11 cellular contexts compared by ENCODE assay signal in the genomic region with DNA sequence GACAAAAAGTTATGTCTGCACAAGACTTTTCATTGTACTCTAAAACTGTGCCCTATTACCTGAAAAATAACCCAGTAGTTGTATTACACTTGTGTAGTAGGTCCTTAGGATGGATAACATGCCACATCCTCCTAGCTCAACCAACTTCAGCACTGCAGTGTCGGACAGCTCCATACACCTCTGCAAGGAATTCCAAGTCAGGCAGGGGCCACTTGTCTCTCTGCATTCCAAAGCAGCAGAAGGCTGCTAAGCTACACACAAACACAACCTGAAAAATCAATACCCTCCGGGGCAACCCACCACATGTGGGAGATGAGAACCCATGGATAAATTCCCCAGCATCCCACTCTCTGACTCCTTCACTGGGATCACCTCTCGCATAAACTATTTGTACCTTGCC. TPM values are rescaled to one million over a fixed set of nuclear protein-coding genes. Genes with fewer than 3 reads are reported as not detected.
DNase-seq lines count a peak whose midpoint lies in the region; ATAC-seq and TF ChIP-seq lines count a peak whose summit lies in the region.
"Had no signal": no experiment of that assay in that cellular context is flagged by ENCODE, and none has a peak within 500 bp of the region (broad histone marks: within the 10 kb centered on the region; RNA-seq: fewer than 3 reads in every experiment).

No MANE protein-coding gene starts in this region.

- H3K4me3 ChIP-seq in GM23338 (no peak overlapping the region), adrenal gland (no peak overlapping the region)
- H3K4me3 ChIP-seq: spleen, suprapubic skin had no signal

- no peak overlapping the region for H3K4me2 ChIP-seq in GM23338

- TF ChIP-seq CTCF in GM23338 (conservative IDR thresholded peaks at IDR 0.05; ENCODE audit: low read depth in 2 of 2) (no peak), adrenal gland (IDR thresholded peaks at IDR 0.05) (no peak)

- H3K9me3 Mint-ChIP-seq in GM23338: peaks cover 22% of the 10 kb centered on the region
- H3K9me3 Mint-ChIP-seq in activated naive CD4-positive, alpha-beta T cell treated with anti-CD3 and anti-CD28 coated beads, Interleukin-2, amount 50 U/mL, for 72 hours: peaks cover 9 to 17% of the 10 kb centered on the region in 2 donors

- intact Hi-C loops in adrenal gland (cut with DNase I): no loop called here

- ATAC-seq in GM23338: peak; percentile 91
- peak; percentile 55 for ATAC-seq in left lobe of liver
- no peak for ATAC-seq in activated naive CD4-positive, alpha-beta T cell treated with anti-CD3 and anti-CD28 coated beads, Interleukin-2, amount 50 U/mL, for 72 hours
- ATAC-seq: left colon had no signal

- no peak overlapping the region for H3K4me3 Mint-ChIP-seq in GM23338

- 47 to 50% (median 49%) methylated on average over 3 of the region's 3 CpGs for WGBS in adrenal gland, 4 donors

- H3K36me3 ChIP-seq in GM23338 (ENCODE audit: insufficient read depth) (no peaks in the 10 kb centered on the region), adrenal gland (replicated peaks in 1 of 2) (no peaks in the 10 kb centered on the region)
- H3K36me3 ChIP-seq: suprapubic skin had no signal

- H3K9me2 ChIP-seq in GM23338 (ENCODE audit: insufficient read depth): no peaks in the 10 kb centered on the region

- no peak for TF ChIP-seq POLR2A in adrenal gland (IDR thresholded peaks at IDR 0.05)

- H3K27me3 ChIP-seq in GM23338 (ENCODE audit: insufficient read depth) (no peaks in the 10 kb centered on the region), adrenal gland (no peaks in the 10 kb centered on the region)
- H3K27me3 ChIP-seq: spleen, suprapubic skin had no signal

- H3K27me3 Mint-ChIP-seq in GM23338 (ENCODE audit: insufficient read depth, low read depth, poor library complexity): no peaks in the 10 kb centered on the region

- peaks cover 11% of the 10 kb centered on the region; the same call in 2 of the 3 replicates for H3K36me3 Mint-ChIP-seq in GM23338 (ENCODE audit: low read depth)
- H3K36me3 Mint-ChIP-seq in activated naive CD4-positive, alpha-beta T cell treated with anti-CD3 and anti-CD28 coated beads, Interleukin-2, amount 50 U/mL, for 72 hours: peaks cover 16 to 27% of the 10 kb centered on the region in 2 donors

- no peak overlapping the region for H2AFZ ChIP-seq in GM23338

- DNase-seq in GM23338 (ENCODE audit: low spot score) (peak; percentile 91), LHCN-M2 (ENCODE audit: low read depth) (peak; percentile 1), adrenal gland (peak in 4 of 7 donors; percentile 5 to 38 (median 30)), left lobe of liver (ENCODE audit: low spot score) (no peak), midbrain (lab: John Stamatoyannopoulos, UW) (no peak)
- DNase-seq in activated effector memory CD4-positive, alpha-beta T cell treated with anti-CD3 and anti-CD28 coated beads, Interleukin-2, amount 50 U/mL, for 16 hours: no peak
- DNase-seq in activated naive CD4-positive, alpha-beta T cell treated with anti-CD3 and anti-CD28 coated beads, Interleukin-2, amount 50 U/mL, for 72 hours (ENCODE audit: low spot score in 2 of 2): no peak
- DNase-seq: NCI-H1694 treated with DMSO at 0.1 percent for 48 hours, spleen had no signal

- no peaks in the 10 kb centered on the region for H4K20me1 ChIP-seq in GM23338 (replicated peaks; ENCODE audit: insufficient read depth)

- H3K27ac ChIP-seq in GM23338 (ENCODE audit: low read depth) (no peak overlapping the region), adrenal gland (no peak overlapping the region)
- H3K27ac ChIP-seq: spleen, suprapubic skin had no signal

- H3K4me1 ChIP-seq in GM23338 (ENCODE audit: insufficient read depth): no peaks in the 10 kb centered on the region
- H3K4me1 ChIP-seq in adrenal gland (replicated peaks in 1 of 2): no peaks in the 10 kb centered on the region
- H3K4me1 ChIP-seq: spleen, suprapubic skin had no signal

- H3K4me1 Mint-ChIP-seq in GM23338: no peaks in the 10 kb centered on the region

- H3K27ac Mint-ChIP-seq in GM23338: no peak overlapping the region
- no peak overlapping the region for H3K27ac Mint-ChIP-seq in activated naive CD4-positive, alpha-beta T cell treated with anti-CD3 and anti-CD28 coated beads, Interleukin-2, amount 50 U/mL, for 72 hours

- no peaks in the 10 kb centered on the region for H3K79me2 ChIP-seq in GM23338 (replicated peaks; ENCODE audit: insufficient read depth)

- H3K9me3 ChIP-seq in adrenal gland (replicated peaks in 1 of 3): peaks cover 0 to 6% (median 0%) of the 10 kb centered on the region in 3 donors

- no peaks in the 10 kb centered on the region for H3F3A ChIP-seq in GM23338 (replicated peaks; ENCODE audit: low read depth)

TF ChIP-seq in GM23338, 12 proteins besides CTCF, POLR2A, EP300 and RAD21:
- TF ChIP-seq, protein P1, sequence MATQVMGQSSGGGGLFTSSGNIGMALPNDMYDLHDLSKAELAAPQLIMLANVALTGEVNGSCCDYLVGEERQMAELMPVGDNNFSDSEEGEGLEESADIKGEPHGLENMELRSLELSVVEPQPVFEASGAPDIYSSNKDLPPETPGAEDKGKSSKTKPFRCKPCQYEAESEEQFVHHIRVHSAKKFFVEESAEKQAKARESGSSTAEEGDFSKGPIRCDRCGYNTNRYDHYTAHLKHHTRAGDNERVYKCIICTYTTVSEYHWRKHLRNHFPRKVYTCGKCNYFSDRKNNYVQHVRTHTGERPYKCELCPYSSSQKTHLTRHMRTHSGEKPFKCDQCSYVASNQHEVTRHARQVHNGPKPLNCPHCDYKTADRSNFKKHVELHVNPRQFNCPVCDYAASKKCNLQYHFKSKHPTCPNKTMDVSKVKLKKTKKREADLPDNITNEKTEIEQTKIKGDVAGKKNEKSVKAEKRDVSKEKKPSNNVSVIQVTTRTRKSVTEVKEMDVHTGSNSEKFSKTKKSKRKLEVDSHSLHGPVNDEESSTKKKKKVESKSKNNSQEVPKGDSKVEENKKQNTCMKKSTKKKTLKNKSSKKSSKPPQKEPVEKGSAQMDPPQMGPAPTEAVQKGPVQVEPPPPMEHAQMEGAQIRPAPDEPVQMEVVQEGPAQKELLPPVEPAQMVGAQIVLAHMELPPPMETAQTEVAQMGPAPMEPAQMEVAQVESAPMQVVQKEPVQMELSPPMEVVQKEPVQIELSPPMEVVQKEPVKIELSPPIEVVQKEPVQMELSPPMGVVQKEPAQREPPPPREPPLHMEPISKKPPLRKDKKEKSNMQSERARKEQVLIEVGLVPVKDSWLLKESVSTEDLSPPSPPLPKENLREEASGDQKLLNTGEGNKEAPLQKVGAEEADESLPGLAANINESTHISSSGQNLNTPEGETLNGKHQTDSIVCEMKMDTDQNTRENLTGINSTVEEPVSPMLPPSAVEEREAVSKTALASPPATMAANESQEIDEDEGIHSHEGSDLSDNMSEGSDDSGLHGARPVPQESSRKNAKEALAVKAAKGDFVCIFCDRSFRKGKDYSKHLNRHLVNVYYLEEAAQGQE (IDR thresholded peaks at IDR 0.05; ENCODE audit: unreplicated experiment): peak; percentile 93
- no peak for TF ChIP-seq EZH2 (IDR thresholded peaks at IDR 0.05; ENCODE audit: low read depth, unreplicated experiment)

RNA-seq across cellular contexts. Expression of gene MED10, which starts 50.2 kb away (rescaled TPM):
- 9.0 and 16.0 TPM in 2 replicates for total RNA-seq in GM23338 (2014; rRNA removed; shearing (Covaris generic))
- 58.1 and 62.2 TPM in 2 replicates for polyA plus RNA-seq in GM23338 (2016; fragmentation: Nextera tagmentation; extraction: Ambion mirVana)
- total RNA-seq in LHCN-M2 (2014; rRNA removed): 13.4 and 19.6 TPM in 2 replicates
- 44.1 TPM for polyA plus RNA-seq in LHCN-M2 (2012)
- 10 to 100 TPM in 7 of 8 donors, 1 to 10 TPM in 1; 9.5 to 37.1 (median 23.4) TPM for total RNA-seq in adrenal gland
- polyA plus RNA-seq in adrenal gland: 10 to 100 TPM; 28.7 to 38.2 (median 35.1) TPM
- total RNA-seq in left lobe of liver: 9.5 TPM
- 10 to 100 TPM; 45.1 to 97.2 TPM for total RNA-seq in activated naive CD4-positive, alpha-beta T cell treated with anti-CD3 and anti-CD28 coated beads, Interleukin-2, amount 50 U/mL, for 72 hours

Comparison
In these comparisons a context has a peak if more than half of its experiments do, and no peak if none do; other contexts are left out.
1. ATAC-seq: peak in GM23338 (single experiment) and left lobe of liver (single experiment); none in activated naive CD4-positive, alpha-beta T cell treated with anti-CD3 and anti-CD28 coated beads, Interleukin-2, amount 50 U/mL, for 72 hours (0 of 2).
2. DNase-seq: peak in GM23338 (single experiment), LHCN-M2 (single experiment) and adrenal gland (4 of 7); none in left lobe of liver (single experiment), midbrain (single experiment), activated effector memory CD4-positive, alpha-beta T cell treated with anti-CD3 and anti-CD28 coated beads, Interleukin-2, amount 50 U/mL, for 16 hours (single experiment) and activated naive CD4-positive, alpha-beta T cell treated with anti-CD3 and anti-CD28 coated beads, Interleukin-2, amount 50 U/mL, for 72 hours (0 of 2).